1 cellular context compared by ENCODE assay signal in genomic region chr4:17814140-17814539, GRCh38.
TF ChIP-seq lines count a peak whose summit lies in the region.

No MANE protein-coding gene starts in this region.

TF ChIP-seq in HepG2, 621 proteins besides CTCF, POLR2A, EP300 and RAD21:
- TF ChIP-seq RARG (CRISPR knock-in tag; IDR thresholded peaks at IDR 0.05; ENCODE audit: low read depth) (no peak), FOXO1 (CRISPR knock-in tag; IDR thresholded peaks at IDR 0.05) (no peak), HNRNPL (IDR thresholded peaks at IDR 0.05; ENCODE audit: low read depth, low read length) (no peak), ZNF275 (CRISPR knock-in tag; IDR thresholded peaks at IDR 0.05; ENCODE audit: borderline replicate concordance) (no peak), RARA (CRISPR knock-in tag; IDR thresholded peaks at IDR 0.05) (no peak), ZNF543 (CRISPR knock-in tag; IDR thresholded peaks at IDR 0.05) (no peak), TEAD2 (CRISPR knock-in tag; IDR thresholded peaks at IDR 0.05) (no peak), ZNF382 (CRISPR knock-in tag; IDR thresholded peaks at IDR 0.05; ENCODE audit: borderline replicate concordance) (no peak), XBP1 (CRISPR knock-in tag; IDR thresholded peaks at IDR 0.05) (no peak), KAT7 (CRISPR knock-in tag; IDR thresholded peaks at IDR 0.05; ENCODE audit: borderline replicate concordance) (no peak), CEBPG (CRISPR knock-in tag; IDR thresholded peaks at IDR 0.05) (no peak), PITX1 (CRISPR knock-in tag; IDR thresholded peaks at IDR 0.05) (no peak), MTF1 (CRISPR knock-in tag; IDR thresholded peaks at IDR 0.05) (no peak)
- TF ChIP-seq, protein P1, sequence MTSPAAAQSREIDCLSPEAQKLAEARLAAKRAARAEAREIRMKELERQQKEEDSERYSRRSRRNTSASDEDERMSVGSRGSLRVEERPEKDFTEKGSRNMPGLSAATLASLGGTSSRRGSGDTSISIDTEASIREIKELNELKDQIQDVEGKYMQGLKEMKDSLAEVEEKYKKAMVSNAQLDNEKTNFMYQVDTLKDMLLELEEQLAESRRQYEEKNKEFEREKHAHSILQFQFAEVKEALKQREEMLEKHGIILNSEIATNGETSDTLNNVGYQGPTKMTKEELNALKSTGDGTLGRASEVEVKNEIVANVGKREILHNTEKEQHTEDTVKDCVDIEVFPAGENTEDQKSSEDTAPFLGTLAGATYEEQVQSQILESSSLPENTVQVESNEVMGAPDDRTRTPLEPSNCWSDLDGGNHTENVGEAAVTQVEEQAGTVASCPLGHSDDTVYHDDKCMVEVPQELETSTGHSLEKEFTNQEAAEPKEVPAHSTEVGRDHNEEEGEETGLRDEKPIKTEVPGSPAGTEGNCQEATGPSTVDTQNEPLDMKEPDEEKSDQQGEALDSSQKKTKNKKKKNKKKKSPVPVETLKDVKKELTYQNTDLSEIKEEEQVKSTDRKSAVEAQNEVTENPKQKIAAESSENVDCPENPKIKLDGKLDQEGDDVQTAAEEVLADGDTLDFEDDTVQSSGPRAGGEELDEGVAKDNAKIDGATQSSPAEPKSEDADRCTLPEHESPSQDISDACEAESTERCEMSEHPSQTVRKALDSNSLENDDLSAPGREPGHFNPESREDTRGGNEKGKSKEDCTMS (CRISPR knock-in tag; conservative IDR thresholded peaks at IDR 0.05): no peak
TF ChIP-seq in HepG2: peak in this region for 0.
